Comparison of ENCODE assay signal across 20 cellular contexts in genomic region chr9:69079186-69079585, GRCh38.
"Had no signal": no experiment of that assay in that cellular context is flagged by ENCODE, and none has a peak within 500 bp of the region (broad histone marks: within the 10 kb centered on the region; RNA-seq: fewer than 3 reads in every experiment).

No MANE protein-coding gene starts in this region.

- H3K4me1 Mint-ChIP-seq: activated naive CD8-positive, alpha-beta T cell treated with anti-CD3 and anti-CD28 coated beads, Interleukin-2, amount 10 ng/mL, durations not matched to agents 7 days and 5 days; stimulated activated memory B cell treated with anti-CD40 and anti-IgM and Interleukin-4, amounts not matched to agents 10 μg/mL and 1 μg/mL and 100 μg/mL, for 72 hours had no signal

- H3K36me3 ChIP-seq: sigmoid colon, stomach, upper lobe of left lung had no signal

- H3K27ac Mint-ChIP-seq: activated CD4-positive, alpha-beta memory T cell treated with anti-CD3 and anti-CD28 coated beads for 36 hours; activated naive CD4-positive, alpha-beta T cell treated with anti-CD3 and anti-CD28 coated beads for 36 hours; activated naive CD8-positive, alpha-beta T cell treated with anti-CD3 and anti-CD28 coated beads, Interleukin-2, amount 10 ng/mL, durations not matched to agents 7 days and 5 days; nephron progenitor cell; stimulated activated memory B cell treated with anti-CD40 and anti-IgM and Interleukin-4, amounts not matched to agents 10 μg/mL and 1 μg/mL and 100 μg/mL, for 72 hours; T-helper 1 cell treated with Interleukin-12 subunit alpha and Interleukin-12 subunit beta and Interleukin-4 antibody, amounts not matched to agents 30 μg/mL and 1 μg/mL, for 36 hours had no signal

- H3K4me3 ChIP-seq: sigmoid colon, smooth muscle cell, stomach, upper lobe of left lung had no signal

- H3K9me3 ChIP-seq: sigmoid colon, stomach, upper lobe of left lung had no signal

- DNase-seq: activated CD4-positive, alpha-beta memory T cell treated with anti-CD3 and anti-CD28 coated beads for 36 hours; activated CD4-positive, alpha-beta T cell treated with anti-CD3 and anti-CD28 coated beads for 48 hours; activated CD4-positive, CD25-positive, alpha-beta regulatory T cell; activated naive CD4-positive, alpha-beta T cell treated with anti-CD3 and anti-CD28 coated beads for 36 hours; activated naive CD8-positive, alpha-beta T cell treated with anti-CD3 and anti-CD28 coated beads, Interleukin-2, amount 10 ng/mL, durations not matched to agents 7 days and 5 days; activated T-cell treated with anti-CD3 and anti-CD28 coated beads, Interleukin-2, amount 50 U/mL, for 48 hours; amygdala; caudate nucleus; effector memory CD4-positive, alpha-beta T cell; kidney; midbrain; nephron progenitor cell; stimulated activated CD4-positive, alpha-beta T cell treated with anti-CD3 and anti-CD28 coated beads, Interleukin-15, amount 100 ng/mL, for 24 hours; stomach; upper lobe of left lung had no signal

- H2AFZ ChIP-seq: parathyroid adenoma had no signal

- H3K27me3 Mint-ChIP-seq: activated CD4-positive, alpha-beta memory T cell treated with anti-CD3 and anti-CD28 coated beads for 36 hours; activated naive CD8-positive, alpha-beta T cell treated with anti-CD3 and anti-CD28 coated beads, Interleukin-2, amount 10 ng/mL, durations not matched to agents 7 days and 5 days; stimulated activated memory B cell treated with anti-CD40 and anti-IgM and Interleukin-4, amounts not matched to agents 10 μg/mL and 1 μg/mL and 100 μg/mL, for 72 hours had no signal

- H3K4me3 Mint-ChIP-seq: activated CD4-positive, alpha-beta memory T cell treated with anti-CD3 and anti-CD28 coated beads for 36 hours; activated naive CD4-positive, alpha-beta T cell treated with anti-CD3 and anti-CD28 coated beads for 36 hours; activated naive CD8-positive, alpha-beta T cell treated with anti-CD3 and anti-CD28 coated beads, Interleukin-2, amount 10 ng/mL, durations not matched to agents 7 days and 5 days; nephron progenitor cell; stimulated activated memory B cell treated with anti-CD40 and anti-IgM and Interleukin-4, amounts not matched to agents 10 μg/mL and 1 μg/mL and 100 μg/mL, for 72 hours; T-helper 1 cell treated with Interleukin-12 subunit alpha and Interleukin-12 subunit beta and Interleukin-4 antibody, amounts not matched to agents 30 μg/mL and 1 μg/mL, for 36 hours had no signal

- H3K9me3 Mint-ChIP-seq: stimulated activated memory B cell treated with anti-CD40 and anti-IgM and Interleukin-4, amounts not matched to agents 10 μg/mL and 1 μg/mL and 100 μg/mL, for 72 hours; T-helper 1 cell treated with Interleukin-12 subunit alpha and Interleukin-12 subunit beta and Interleukin-4 antibody, amounts not matched to agents 30 μg/mL and 1 μg/mL, for 36 hours had no signal

- H3K27me3 ChIP-seq: sigmoid colon, stomach, upper lobe of left lung had no signal

- H3K4me2 ChIP-seq: smooth muscle cell had no signal

- H3K9ac ChIP-seq: parathyroid adenoma had no signal

- H3K27ac ChIP-seq: parathyroid adenoma, upper lobe of left lung had no signal

- H3K4me1 ChIP-seq: parathyroid adenoma, upper lobe of left lung had no signal

- H3K79me2 ChIP-seq: parathyroid adenoma had no signal
